9 cellular contexts compared by ENCODE assay signal in genomic region chr21:41506526-41507520, GRCh38. TPM values are rescaled to one million over a fixed set of nuclear protein-coding genes. Genes with fewer than 3 reads are reported as not detected.
DNase-seq lines count a peak whose midpoint lies in the region; ATAC-seq and TF ChIP-seq lines count a peak whose summit lies in the region.
"Had no signal": no experiment of that assay in that cellular context is flagged by ENCODE, and none has a peak within 500 bp of the region (broad histone marks: within the 10 kb centered on the region; RNA-seq: fewer than 3 reads in every experiment).

No MANE protein-coding gene starts in this region.

- no peak for TF ChIP-seq CTCF in colonic mucosa (IDR thresholded peaks at IDR 0.05)

- peak overlapping the region; percentile 94 for H3K27ac ChIP-seq in colonic mucosa
- H3K27ac ChIP-seq in skin epidermis, result peak overlapping the region in 4 of 21 experiments; percentile 11 to 32 (median 24)
- H3K27ac ChIP-seq in effector memory CD4-positive, alpha-beta T cell (ENCODE audit: insufficient read depth, low read length, poor library complexity, severe bottlenecking), result no peak overlapping the region
- H3K27ac ChIP-seq: KMS-11 had no signal

- peak; percentile 61 for DNase-seq in M059J (ENCODE audit: low read depth)
- peak; percentile 73 for DNase-seq in colonic mucosa
- peak; percentile 64 for DNase-seq in left kidney (ENCODE audit: low read depth, low spot score)
- DNase-seq in activated CD4-positive, CD25-positive, alpha-beta regulatory T cell (lab: John Stamatoyannopoulos, UW), result no peak
- no peak for DNase-seq in effector memory CD4-positive, alpha-beta T cell
- DNase-seq: activated CD8-positive, alpha-beta memory T cell treated with anti-CD3 and anti-CD28 coated beads, Interleukin-2, amount 50 U/mL, for 48 hours had no signal

- H3K4me3 ChIP-seq in colonic mucosa, result peak overlapping the region; percentile 68
- peak overlapping the region in 5 of 7 experiments; percentile 6 to 34 (median 23) for H3K4me3 ChIP-seq in skin epidermis
- H3K4me3 ChIP-seq in effector memory CD4-positive, alpha-beta T cell (ENCODE audit: insufficient read depth, low read depth, low read length, poor library complexity, severe bottlenecking), result no peak overlapping the region

- no peak for ATAC-seq in GM18520 (IDR thresholded peaks at IDR 0.05; ENCODE audit: unreplicated experiment)

- peak overlapping the region; percentile 83 to 96 for H3K9ac ChIP-seq in colonic mucosa (ENCODE audit: low read depth in 2 of 2, low read length in 2 of 2)
- H3K9ac ChIP-seq: KMS-11 had no signal

- H3K27me3 ChIP-seq in colonic mucosa, result peaks cover 10% of the 10 kb centered on the region
- peaks cover 30% of the 10 kb centered on the region for H3K27me3 ChIP-seq in effector memory CD4-positive, alpha-beta T cell (replicated peaks; ENCODE audit: control insufficient read depth, insufficient read depth, low read length, poor library complexity, severe bottlenecking)

- H3K9me3 ChIP-seq in colonic mucosa, result no peaks in the 10 kb centered on the region
- no peaks in the 10 kb centered on the region for H3K9me3 ChIP-seq in effector memory CD4-positive, alpha-beta T cell (ENCODE audit: control insufficient read depth, low read length)

- H3K36me3 ChIP-seq in colonic mucosa, result no peaks in the 10 kb centered on the region
- H3K36me3 ChIP-seq in effector memory CD4-positive, alpha-beta T cell (ENCODE audit: control insufficient read depth, insufficient read depth, low read length), result no peaks in the 10 kb centered on the region

- no peaks in the 10 kb centered on the region for H3K4me1 ChIP-seq in colonic mucosa
- no peaks in the 10 kb centered on the region for H3K4me1 ChIP-seq in effector memory CD4-positive, alpha-beta T cell (ENCODE audit: control insufficient read depth, insufficient read depth, low read length, poor library complexity, severe bottlenecking)

- intact Hi-C loops in colonic mucosa (cut with DNase I), result no loop called here

RNA-seq across cellular contexts. Expression of gene TMPRSS2, which starts 1.1 kb away (rescaled TPM):
- total RNA-seq in M059J (2014; rRNA removed; shearing (Covaris generic)), result 2.3 and 5.5 TPM in 2 replicates
- total RNA-seq in colonic mucosa, result 100 to 1,000 TPM; 261 to 408 TPM

Comparison
In these comparisons a context has a peak if more than half of its experiments do, and no peak if none do; other contexts are left out.
1. DNase-seq: peak in M059J (single experiment), colonic mucosa (single experiment) and left kidney (single experiment); none in activated CD4-positive, CD25-positive, alpha-beta regulatory T cell (0 of 4) and effector memory CD4-positive, alpha-beta T cell (0 of 3).
2. RNA of gene TMPRSS2, which starts 1.1 kb away (total RNA-seq): 261 to 408 TPM in colonic mucosa; 2.3 to 5.5 TPM in M059J; every median in the first group is over 10 times any median in the second.